8 cellular contexts compared by ENCODE assay signal in genomic region chr15:83365370-83365938, GRCh38.
DNase-seq lines count a peak whose midpoint lies in the region; ATAC-seq and TF ChIP-seq lines count a peak whose summit lies in the region.

No MANE protein-coding gene starts in this region.

- in situ Hi-C loops in G401 (cut with HindIII; ENCODE audit: low sequenced_read_pairs): no loop called here

- H3K27me3 ChIP-seq in NT2/D1 (ENCODE audit: insufficient read depth, insufficient read length) (peaks cover 34% of the 10 kb centered on the region), stomach (peaks cover 0 to 52% (median 16%) of the 10 kb centered on the region in 3 donors)

- no peak for TF ChIP-seq CTCF in stomach (IDR thresholded peaks at IDR 0.05)

- ATAC-seq in HG03135 (IDR thresholded peaks at IDR 0.05; ENCODE audit: unreplicated experiment) (no peak), GM21390 (IDR thresholded peaks at IDR 0.05; ENCODE audit: unreplicated experiment) (no peak), HG03196 (IDR thresholded peaks at IDR 0.05; ENCODE audit: unreplicated experiment) (no peak)

- intact Hi-C loops in stomach (cut with DNase I; ENCODE audit: low total_unique reads): no loop called here

- DNase-seq in G401 (ENCODE audit: low spot score) (peak; percentile 2), NT2/D1 (ENCODE audit: low read depth, low spot score) (no peak), left kidney (ENCODE audit: low read depth, low spot score) (peak; percentile 63), stomach (no peak)

- H3K4me3 ChIP-seq in NT2/D1 (ENCODE audit: insufficient read length, low read depth) (peak overlapping the region; percentile 26), stomach (peak overlapping the region; percentile 24 to 35 (median 33))

- TF ChIP-seq POLR2A in stomach (IDR thresholded peaks at IDR 0.05): no peak

- H3K36me3 ChIP-seq in NT2/D1 (ENCODE audit: insufficient read depth, insufficient read length, low read length) (no peaks in the 10 kb centered on the region), stomach (no peaks in the 10 kb centered on the region)

- WGBS in stomach, 5 donors: 0 to 2% (median 1%) methylated on average over 27 of the region's 27 CpGs

- TF ChIP-seq EP300 in stomach (IDR thresholded peaks at IDR 0.05): no peak

- no peaks in the 10 kb centered on the region for H3K9me3 ChIP-seq in NT2/D1 (ENCODE audit: insufficient read depth, low read length)
- no peaks in the 10 kb centered on the region for H3K9me3 ChIP-seq in stomach

- H3K9ac ChIP-seq in NT2/D1 (ENCODE audit: insufficient read length, low read depth): no peak overlapping the region

- H3K27ac ChIP-seq in cingulate gyrus (ENCODE audit: low read depth, low read length) (peak overlapping the region; percentile 90), stomach (no peak overlapping the region)

- H3K4me1 ChIP-seq in NT2/D1 (ENCODE audit: insufficient read depth, insufficient read length): no peaks in the 10 kb centered on the region
- peaks cover 4 to 10% (median 9%) of the 10 kb centered on the region in 4 donors for H3K4me1 ChIP-seq in stomach

Comparison
In these comparisons a context has a peak if more than half of its experiments do, and no peak if none do; other contexts are left out.
1. DNase-seq: peak in G401 (single experiment) and left kidney (single experiment); none in NT2/D1 (single experiment) and stomach (single experiment).